ENCODE assay signal across 9 cellular contexts in genomic region chr1:26169201-26169600, GRCh38. TPM values are rescaled to one million over a fixed set of nuclear protein-coding genes. Genes with fewer than 3 reads are reported as not detected.
DNase-seq lines count a peak whose midpoint lies in the region; ATAC-seq and TF ChIP-seq lines count a peak whose summit lies in the region.
"Had no signal": no experiment of that assay in that cellular context is flagged by ENCODE, and none has a peak within 500 bp of the region (broad histone marks: within the 10 kb centered on the region; RNA-seq: fewer than 3 reads in every experiment).

No MANE protein-coding gene starts in this region.

- H3K4me3 ChIP-seq in SJSA1 (peak overlapping the region; percentile 82), fibroblast of lung (replicated peaks in 1 of 4; ENCODE audit: control extremely low read depth in 1 of 4, insufficient read depth in 1 of 4, low read depth in 3 of 4, low read length in 4 of 4) (peak overlapping the region in 2 of 4 experiments; percentile 19 to 94), rectal smooth muscle tissue (ENCODE audit: low read length) (peak overlapping the region; percentile 76)

- no peaks in the 10 kb centered on the region for H3K9me3 ChIP-seq in ES-I3 (ENCODE audit: control insufficient read depth, insufficient read depth, low read length)
- H3K9me3 ChIP-seq in SJSA1 (replicated peaks), result no peaks in the 10 kb centered on the region
- no peaks in the 10 kb centered on the region for H3K9me3 ChIP-seq in fibroblast of lung (ENCODE audit: control insufficient read depth, insufficient read depth, low read depth, low read length)

- H3K36me3 ChIP-seq in ES-I3 (ENCODE audit: insufficient read depth, low read length), result no peaks in the 10 kb centered on the region
- peaks cover 19% of the 10 kb centered on the region for H3K36me3 ChIP-seq in SJSA1
- H3K36me3 ChIP-seq in fibroblast of lung (ENCODE audit: control insufficient read depth, insufficient read depth, low read length), result peaks cover 3% of the 10 kb centered on the region
- no peaks in the 10 kb centered on the region for H3K36me3 ChIP-seq in rectal smooth muscle tissue (ENCODE audit: control insufficient read depth, insufficient read depth, low read length)

- peak overlapping the region; percentile 52 for H2AFZ ChIP-seq in fibroblast of lung (ENCODE audit: low read length)

- DNase-seq in SJSA1 (ENCODE audit: low read depth in 1 of 2, low spot score in 2 of 2) (peak in 1 of 2 experiments; percentile 15), fibroblast of lung (ENCODE audit: low read depth in 2 of 2) (no peak), HuH-7.5 (ENCODE audit: low spot score) (no peak), NCI-H82 (lab: John Stamatoyannopoulos, UW) (no peak)

- peaks cover 6% of the 10 kb centered on the region for H3K79me2 ChIP-seq in fibroblast of lung (ENCODE audit: control insufficient read depth, insufficient read depth, low read length)

- H4K20me1 ChIP-seq in fibroblast of lung (ENCODE audit: control insufficient read depth, extremely low read depth, insufficient read depth, low read length), result no peaks in the 10 kb centered on the region

- TF ChIP-seq CTCF in fibroblast of lung (conservative IDR thresholded peaks at IDR 0.05 in 1 of 2, IDR thresholded peaks at IDR 0.05 in 1 of 2; ENCODE audit: low read depth in 1 of 2, low read length in 2 of 2), result no peak

- peaks cover 11% of the 10 kb centered on the region for H3K4me1 ChIP-seq in ES-I3 (ENCODE audit: insufficient read depth, low read length)
- H3K4me1 ChIP-seq in SJSA1 (replicated peaks), result peaks cover 29% of the 10 kb centered on the region
- peaks cover 4% of the 10 kb centered on the region for H3K4me1 ChIP-seq in fibroblast of lung (ENCODE audit: control insufficient read depth, extremely low read depth, insufficient read depth, low read length)
- H3K4me1 ChIP-seq in rectal smooth muscle tissue (ENCODE audit: control insufficient read depth, insufficient read depth, low read length), result peaks cover 5% of the 10 kb centered on the region

- ATAC-seq in HG02852 (IDR thresholded peaks at IDR 0.05; ENCODE audit: unreplicated experiment) (no peak), HG02763 (IDR thresholded peaks at IDR 0.05; ENCODE audit: unreplicated experiment) (no peak)

- peak overlapping the region; percentile 40 for H3K4me2 ChIP-seq in fibroblast of lung (ENCODE audit: extremely low read depth, insufficient read depth, low read length)

- no peaks in the 10 kb centered on the region; the same call in 1 of the 2 replicates for H3K27me3 ChIP-seq in SJSA1 (replicated peaks)
- no peaks in the 10 kb centered on the region for H3K27me3 ChIP-seq in fibroblast of lung (ENCODE audit: control insufficient read depth, insufficient read depth, low read length)
- H3K27me3 ChIP-seq in rectal smooth muscle tissue (ENCODE audit: control insufficient read depth, insufficient read depth, low read length), result no peaks in the 10 kb centered on the region

- H3K9ac ChIP-seq in ES-I3 (ENCODE audit: low read depth, low read length) (peak overlapping the region; percentile 98; the same call in 1 of the 2 replicates), fibroblast of lung (ENCODE audit: insufficient read depth, low read length) (no peak overlapping the region), rectal smooth muscle tissue (ENCODE audit: low read length) (no peak overlapping the region)

- H3K27ac ChIP-seq in SJSA1 (no peak overlapping the region), fibroblast of lung (ENCODE audit: insufficient read depth, low read length) (no peak overlapping the region), rectal smooth muscle tissue (ENCODE audit: low read depth, low read length) (peak overlapping the region; percentile 56)

RNA-seq across cellular contexts. Expression of gene C1orf232, which starts 0.4 kb away (rescaled TPM):
- total RNA-seq in SJSA1 (2014; rRNA removed; shearing (Covaris generic)), result not detected in 2 replicates
- not detected in 2 replicates for total RNA-seq in fibroblast of lung
- polyA plus RNA-seq in fibroblast of lung, result not detected in 2 replicates
- polyA plus RNA-seq in fibroblast of lung (2012), result not detected in 2 replicates
- polyA minus RNA-seq in fibroblast of lung (ENCODE audit: low replicate concordance), result not detected in 2 replicates
- total RNA-seq: bronchial epithelial cell had no signal

RNA-seq across cellular contexts. Expression of gene ZNF593, which starts 0.5 kb away (rescaled TPM):
- 23.4 and 34.9 TPM in 2 replicates for total RNA-seq in SJSA1 (2014; rRNA removed; shearing (Covaris generic))
- 30.7 and 38.8 TPM in 2 replicates for total RNA-seq in fibroblast of lung
- polyA plus RNA-seq in fibroblast of lung, result 17.6 and 19.8 TPM in 2 replicates
- polyA plus RNA-seq in fibroblast of lung (2012), result 46.2 and 54.4 TPM in 2 replicates
- polyA minus RNA-seq in fibroblast of lung (ENCODE audit: low replicate concordance), result 6.5 and 17.9 TPM in 2 replicates

RNA-seq across cellular contexts. Expression of gene ZNF593OS, which starts 2.4 kb away (rescaled TPM):
- total RNA-seq in SJSA1 (2014; rRNA removed; shearing (Covaris generic)), result 0.24 TPM in 1 of 2 replicates, not detected in the other
- total RNA-seq in fibroblast of lung, result not detected in 2 replicates
- polyA plus RNA-seq in fibroblast of lung, result not detected in 2 replicates
- polyA plus RNA-seq in fibroblast of lung (2012), result 0.36 and 0.37 TPM in 2 replicates
- not detected in 2 replicates for polyA minus RNA-seq in fibroblast of lung (ENCODE audit: low replicate concordance)
- total RNA-seq: bronchial epithelial cell had no signal

RNA-seq across cellular contexts. Expression of gene CNKSR1, which starts 8.1 kb away (rescaled TPM):
- 0.50 TPM in 1 of 2 replicates, not detected in the other for total RNA-seq in SJSA1 (2014; rRNA removed; shearing (Covaris generic))
- not detected in 2 replicates for total RNA-seq in fibroblast of lung
- polyA plus RNA-seq in fibroblast of lung, result 0.08 TPM in 1 of 2 replicates, not detected in the other
- polyA plus RNA-seq in fibroblast of lung (2012), result not detected in 2 replicates
- polyA minus RNA-seq in fibroblast of lung (ENCODE audit: low replicate concordance), result not detected in 2 replicates

RNA-seq across cellular contexts. Expression of gene FAM110D, which starts 10.3 kb away (rescaled TPM):
- not detected in 2 replicates for total RNA-seq in SJSA1 (2014; rRNA removed; shearing (Covaris generic))
- not detected in 2 replicates for total RNA-seq in fibroblast of lung
- not detected in 2 replicates for polyA plus RNA-seq in fibroblast of lung
- polyA plus RNA-seq in fibroblast of lung (2012), result not detected in 2 replicates
- polyA minus RNA-seq in fibroblast of lung (ENCODE audit: low replicate concordance), result not detected in 2 replicates
- total RNA-seq: bronchial epithelial cell had no signal
